1 cellular context compared by ENCODE assay signal in genomic region chr5:11596657-11597071, GRCh38.
TF ChIP-seq lines count a peak whose summit lies in the region.

No MANE protein-coding gene starts in this region.

TF ChIP-seq in HepG2, 621 proteins besides CTCF, POLR2A, EP300 and RAD21 (continued from another document and continues in another):
- TF ChIP-seq, protein P1, sequence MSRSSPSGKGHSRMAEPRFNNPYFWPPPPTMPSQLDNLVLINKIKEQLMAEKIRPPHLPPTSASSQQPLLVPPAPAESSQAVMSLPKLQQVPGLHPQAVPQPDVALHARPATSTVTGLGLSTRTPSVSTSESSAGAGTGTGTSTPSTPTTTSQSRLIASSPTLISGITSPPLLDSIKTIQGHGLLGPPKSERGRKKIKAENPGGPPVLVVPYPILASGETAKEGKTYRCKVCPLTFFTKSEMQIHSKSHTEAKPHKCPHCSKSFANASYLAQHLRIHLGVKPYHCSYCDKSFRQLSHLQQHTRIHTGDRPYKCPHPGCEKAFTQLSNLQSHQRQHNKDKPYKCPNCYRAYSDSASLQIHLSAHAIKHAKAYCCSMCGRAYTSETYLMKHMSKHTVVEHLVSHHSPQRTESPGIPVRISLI (CRISPR knock-in tag; IDR thresholded peaks at IDR 0.05; ENCODE audit: borderline replicate concordance) = peak; percentile 92
- peak; percentile 55 for TF ChIP-seq HOMEZ (CRISPR knock-in tag; IDR thresholded peaks at IDR 0.05; ENCODE audit: low read depth)
- TF ChIP-seq ZBTB20 (CRISPR knock-in tag; IDR thresholded peaks at IDR 0.05; ENCODE audit: borderline replicate concordance, low read depth) = peak; percentile 62; the same call in 1 of the 2 replicates
- no peak for TF ChIP-seq SOX6 (IDR thresholded peaks at IDR 0.05)
- TF ChIP-seq SOX6 (CRISPR knock-in tag; IDR thresholded peaks at IDR 0.05) = peak; percentile 96
- peak; percentile 77 for TF ChIP-seq CBFB (CRISPR knock-in tag; IDR thresholded peaks at IDR 0.05)
- peak; percentile 76 for TF ChIP-seq IKZF5 (CRISPR knock-in tag; IDR thresholded peaks at IDR 0.05)
- peak; percentile 77; the same call in 1 of the 2 replicates for TF ChIP-seq SIX1 (CRISPR knock-in tag; IDR thresholded peaks at IDR 0.05; ENCODE audit: borderline replicate concordance)
- peak; percentile 20; the same call in 1 of the 2 replicates for TF ChIP-seq KMT2A (CRISPR knock-in tag; IDR thresholded peaks at IDR 0.05)
- TF ChIP-seq ZFP41 (CRISPR knock-in tag; IDR thresholded peaks at IDR 0.05; ENCODE audit: borderline replicate concordance) = no peak
- TF ChIP-seq CEBPG (CRISPR knock-in tag; IDR thresholded peaks at IDR 0.05) = peak; percentile 64
- no peak for TF ChIP-seq NFE2L1 (CRISPR knock-in tag; IDR thresholded peaks at IDR 0.05; ENCODE audit: borderline replicate concordance)
- TF ChIP-seq TCF12 (IDR thresholded peaks at IDR 0.05) = no peak
- peak; percentile 90; the same call in 1 of the 2 replicates for TF ChIP-seq TCF12 (CRISPR knock-in tag; IDR thresholded peaks at IDR 0.05)
- TF ChIP-seq FOXK2 (IDR thresholded peaks at IDR 0.05) = no peak
- 0 out of 2 replicates have a peak, but pooled peaks have one; percentile 52 for TF ChIP-seq ZNF761 (CRISPR knock-in tag; conservative IDR thresholded peaks at IDR 0.05)
- no peak for TF ChIP-seq ZC3H13 (CRISPR knock-in tag; IDR thresholded peaks at IDR 0.05)
- TF ChIP-seq, protein P2, sequence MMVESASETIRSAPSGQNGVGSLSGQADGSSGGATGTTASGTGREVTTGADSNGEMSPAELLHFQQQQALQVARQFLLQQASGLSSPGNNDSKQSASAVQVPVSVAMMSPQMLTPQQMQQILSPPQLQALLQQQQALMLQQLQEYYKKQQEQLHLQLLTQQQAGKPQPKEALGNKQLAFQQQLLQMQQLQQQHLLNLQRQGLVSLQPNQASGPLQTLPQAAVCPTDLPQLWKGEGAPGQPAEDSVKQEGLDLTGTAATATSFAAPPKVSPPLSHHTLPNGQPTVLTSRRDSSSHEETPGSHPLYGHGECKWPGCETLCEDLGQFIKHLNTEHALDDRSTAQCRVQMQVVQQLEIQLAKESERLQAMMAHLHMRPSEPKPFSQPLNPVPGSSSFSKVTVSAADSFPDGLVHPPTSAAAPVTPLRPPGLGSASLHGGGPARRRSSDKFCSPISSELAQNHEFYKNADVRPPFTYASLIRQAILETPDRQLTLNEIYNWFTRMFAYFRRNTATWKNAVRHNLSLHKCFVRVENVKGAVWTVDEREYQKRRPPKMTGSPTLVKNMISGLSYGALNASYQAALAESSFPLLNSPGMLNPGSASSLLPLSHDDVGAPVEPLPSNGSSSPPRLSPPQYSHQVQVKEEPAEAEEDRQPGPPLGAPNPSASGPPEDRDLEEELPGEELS (CRISPR knock-in tag; IDR thresholded peaks at IDR 0.05) = peak; percentile 92
- TF ChIP-seq, protein P3, sequence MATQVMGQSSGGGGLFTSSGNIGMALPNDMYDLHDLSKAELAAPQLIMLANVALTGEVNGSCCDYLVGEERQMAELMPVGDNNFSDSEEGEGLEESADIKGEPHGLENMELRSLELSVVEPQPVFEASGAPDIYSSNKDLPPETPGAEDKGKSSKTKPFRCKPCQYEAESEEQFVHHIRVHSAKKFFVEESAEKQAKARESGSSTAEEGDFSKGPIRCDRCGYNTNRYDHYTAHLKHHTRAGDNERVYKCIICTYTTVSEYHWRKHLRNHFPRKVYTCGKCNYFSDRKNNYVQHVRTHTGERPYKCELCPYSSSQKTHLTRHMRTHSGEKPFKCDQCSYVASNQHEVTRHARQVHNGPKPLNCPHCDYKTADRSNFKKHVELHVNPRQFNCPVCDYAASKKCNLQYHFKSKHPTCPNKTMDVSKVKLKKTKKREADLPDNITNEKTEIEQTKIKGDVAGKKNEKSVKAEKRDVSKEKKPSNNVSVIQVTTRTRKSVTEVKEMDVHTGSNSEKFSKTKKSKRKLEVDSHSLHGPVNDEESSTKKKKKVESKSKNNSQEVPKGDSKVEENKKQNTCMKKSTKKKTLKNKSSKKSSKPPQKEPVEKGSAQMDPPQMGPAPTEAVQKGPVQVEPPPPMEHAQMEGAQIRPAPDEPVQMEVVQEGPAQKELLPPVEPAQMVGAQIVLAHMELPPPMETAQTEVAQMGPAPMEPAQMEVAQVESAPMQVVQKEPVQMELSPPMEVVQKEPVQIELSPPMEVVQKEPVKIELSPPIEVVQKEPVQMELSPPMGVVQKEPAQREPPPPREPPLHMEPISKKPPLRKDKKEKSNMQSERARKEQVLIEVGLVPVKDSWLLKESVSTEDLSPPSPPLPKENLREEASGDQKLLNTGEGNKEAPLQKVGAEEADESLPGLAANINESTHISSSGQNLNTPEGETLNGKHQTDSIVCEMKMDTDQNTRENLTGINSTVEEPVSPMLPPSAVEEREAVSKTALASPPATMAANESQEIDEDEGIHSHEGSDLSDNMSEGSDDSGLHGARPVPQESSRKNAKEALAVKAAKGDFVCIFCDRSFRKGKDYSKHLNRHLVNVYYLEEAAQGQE (IDR thresholded peaks at IDR 0.05; ENCODE audit: borderline replicate concordance in 1 of 2, low read depth in 1 of 2, low read length in 2 of 2) = no peak
- TF ChIP-seq MAX (IDR thresholded peaks at IDR 0.05) = no peak
- 0 out of 2 replicates have a peak, but pooled peaks have one; percentile 30 for TF ChIP-seq POLR2G (IDR thresholded peaks at IDR 0.05; ENCODE audit: low read depth, low read length)
- TF ChIP-seq TBX3 (IDR thresholded peaks at IDR 0.05; ENCODE audit: borderline replicate concordance) = peak; percentile 88
- TF ChIP-seq ZNF652 (CRISPR knock-in tag; IDR thresholded peaks at IDR 0.05; ENCODE audit: borderline replicate concordance, low read depth) = peak; percentile 98
- TF ChIP-seq, protein P4, sequence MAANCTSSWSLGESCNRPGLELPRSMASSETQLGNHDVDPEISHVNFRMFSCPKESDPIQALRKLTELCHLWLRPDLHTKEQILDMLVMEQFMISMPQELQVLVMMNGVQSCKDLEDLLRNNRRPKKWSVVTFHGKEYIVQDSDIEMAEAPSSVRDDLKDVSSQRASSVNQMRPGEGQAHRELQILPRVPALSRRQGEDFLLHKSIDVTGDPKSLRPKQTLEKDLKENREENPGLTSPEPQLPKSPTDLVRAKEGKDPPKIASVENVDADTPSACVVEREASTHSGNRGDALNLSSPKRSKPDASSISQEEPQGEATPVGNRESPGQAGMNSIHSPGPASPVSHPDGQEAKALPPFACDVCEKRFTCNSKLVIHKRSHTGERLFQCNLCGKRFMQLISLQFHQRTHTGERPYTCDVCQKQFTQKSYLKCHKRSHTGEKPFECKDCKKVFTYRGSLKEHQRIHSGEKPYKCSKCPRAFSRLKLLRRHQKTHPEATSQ (CRISPR knock-in tag; IDR thresholded peaks at IDR 0.05; ENCODE audit: borderline replicate concordance) = peak; percentile 66; the same call in 1 of the 2 replicates
- TF ChIP-seq NFE2L2 (IDR thresholded peaks at IDR 0.05; ENCODE audit: low read length) = peak; percentile 14; the same call in 1 of the 2 replicates
- no peak for TF ChIP-seq CENPX (CRISPR knock-in tag; IDR thresholded peaks at IDR 0.05)
- TF ChIP-seq CEBPB (IDR thresholded peaks at IDR 0.05; ENCODE audit: borderline replicate concordance, low read depth, low read length) = peak; percentile 30; the same call in 1 of the 2 replicates
- no peak for TF ChIP-seq GLI4 (CRISPR knock-in tag; IDR thresholded peaks at IDR 0.05; ENCODE audit: borderline replicate concordance)
- peak; percentile 29; the same call in 1 of the 2 replicates for TF ChIP-seq KDM1A (CRISPR knock-in tag; IDR thresholded peaks at IDR 0.05)
- TF ChIP-seq, protein P5, sequence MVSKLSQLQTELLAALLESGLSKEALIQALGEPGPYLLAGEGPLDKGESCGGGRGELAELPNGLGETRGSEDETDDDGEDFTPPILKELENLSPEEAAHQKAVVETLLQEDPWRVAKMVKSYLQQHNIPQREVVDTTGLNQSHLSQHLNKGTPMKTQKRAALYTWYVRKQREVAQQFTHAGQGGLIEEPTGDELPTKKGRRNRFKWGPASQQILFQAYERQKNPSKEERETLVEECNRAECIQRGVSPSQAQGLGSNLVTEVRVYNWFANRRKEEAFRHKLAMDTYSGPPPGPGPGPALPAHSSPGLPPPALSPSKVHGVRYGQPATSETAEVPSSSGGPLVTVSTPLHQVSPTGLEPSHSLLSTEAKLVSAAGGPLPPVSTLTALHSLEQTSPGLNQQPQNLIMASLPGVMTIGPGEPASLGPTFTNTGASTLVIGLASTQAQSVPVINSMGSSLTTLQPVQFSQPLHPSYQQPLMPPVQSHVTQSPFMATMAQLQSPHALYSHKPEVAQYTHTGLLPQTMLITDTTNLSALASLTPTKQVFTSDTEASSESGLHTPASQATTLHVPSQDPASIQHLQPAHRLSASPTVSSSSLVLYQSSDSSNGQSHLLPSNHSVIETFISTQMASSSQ (IDR thresholded peaks at IDR 0.05; ENCODE audit: low read depth) = 0 out of 2 replicates have a peak, but pooled peaks have one; percentile 50
- TF ChIP-seq, protein P5 (CRISPR knock-in tag; IDR thresholded peaks at IDR 0.05; ENCODE audit: borderline replicate concordance) = peak; percentile 83; the same call in 1 of the 2 replicates
- TF ChIP-seq NCOA2 (CRISPR knock-in tag; IDR thresholded peaks at IDR 0.05) = peak; percentile 98
- TF ChIP-seq ZEB1 (IDR thresholded peaks at IDR 0.05; ENCODE audit: insufficient replicate concordance, low read depth) = peak; percentile 84
- TF ChIP-seq GFI1 (CRISPR knock-in tag; IDR thresholded peaks at IDR 0.05; ENCODE audit: borderline replicate concordance) = peak; percentile 74; the same call in 1 of the 2 replicates
- TF ChIP-seq ZNF33A (CRISPR knock-in tag; IDR thresholded peaks at IDR 0.05; ENCODE audit: borderline replicate concordance) = no peak
- peak; percentile 80 for TF ChIP-seq RARA (CRISPR knock-in tag; IDR thresholded peaks at IDR 0.05)
- no peak for TF ChIP-seq PHB2 (IDR thresholded peaks at IDR 0.05; ENCODE audit: partially characterized antibody)
- TF ChIP-seq ZUFSP (CRISPR knock-in tag; IDR thresholded peaks at IDR 0.05; ENCODE audit: borderline replicate concordance) = no peak
- TF ChIP-seq STAG1 (CRISPR knock-in tag; IDR thresholded peaks at IDR 0.05) = peak; percentile 18; the same call in 1 of the 2 replicates
- peak; percentile 59 for TF ChIP-seq TCF7L2 (IDR thresholded peaks at IDR 0.05; ENCODE audit: low read depth, low read length)
- TF ChIP-seq TEAD3 (CRISPR knock-in tag; optimal IDR thresholded peaks at IDR 0.05; ENCODE audit: borderline replicate concordance) = peak; percentile 95
- no peak for TF ChIP-seq ZNF317 (CRISPR knock-in tag; IDR thresholded peaks at IDR 0.05)
- TF ChIP-seq HOXA5 (CRISPR knock-in tag; IDR thresholded peaks at IDR 0.05) = no peak
- TF ChIP-seq ZNF670 (CRISPR knock-in tag; IDR thresholded peaks at IDR 0.05; ENCODE audit: borderline replicate concordance) = no peak
- TF ChIP-seq NR2F1 (CRISPR knock-in tag; IDR thresholded peaks at IDR 0.05) = peak; percentile 51 to 88; a peak in 3 of 4 replicates
- peak; percentile 97 for TF ChIP-seq NR2F6 (IDR thresholded peaks at IDR 0.05)
- peak; percentile 94 for TF ChIP-seq NR2F6 (CRISPR knock-in tag; IDR thresholded peaks at IDR 0.05)
- peak; percentile 52; the same call in 1 of the 2 replicates for TF ChIP-seq ZNF614 (CRISPR knock-in tag; IDR thresholded peaks at IDR 0.05; ENCODE audit: borderline replicate concordance)
